8 cellular contexts compared by ENCODE assay signal in the genomic region with DNA sequence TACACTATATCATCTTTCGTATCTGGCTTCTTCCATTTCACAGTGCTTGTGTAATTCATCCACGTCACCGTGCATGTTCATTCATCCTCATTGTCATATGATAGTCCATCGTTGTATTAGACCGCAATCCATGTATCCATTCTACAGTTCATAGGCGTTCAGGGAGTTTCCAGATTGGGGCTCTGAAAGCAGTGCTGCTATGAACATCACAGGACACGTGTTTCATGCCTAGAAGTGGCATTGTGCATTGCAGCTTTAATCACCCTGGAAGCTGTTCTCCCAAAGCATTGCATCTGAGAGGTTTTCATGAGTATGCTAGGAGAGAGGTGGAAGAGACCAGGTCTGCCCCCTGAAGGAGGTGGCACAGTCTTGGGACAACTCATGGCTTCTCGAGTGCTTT. TPM values are rescaled to one million over a fixed set of nuclear protein-coding genes. Genes with fewer than 3 reads are reported as not detected.
"Had no signal": no experiment of that assay in that cellular context is flagged by ENCODE, and none has a peak within 500 bp of the region (broad histone marks: within the 10 kb centered on the region; RNA-seq: fewer than 3 reads in every experiment).

No MANE protein-coding gene starts in this region.

- H3K27ac Mint-ChIP-seq: H9 had no signal

- H3K4me3 Mint-ChIP-seq: H9 had no signal

- H3K27ac ChIP-seq: GM23248 had no signal

- ATAC-seq: K562 had no signal

- H3K9ac ChIP-seq: GM23248 had no signal

- H2AFZ ChIP-seq: GM23248 had no signal

- DNase-seq: GM23248, GOT3, H9, HCEC 1CT, IMR-90, KG1 had no signal

- H3K4me3 ChIP-seq: GM23248, K562 had no signal

RNA-seq across cellular contexts. Expression of a gene that starts 35.3 kb away (rescaled TPM):
- total RNA-seq: GM23248, HT-29, IMR-90 had no signal
- polyA plus RNA-seq: GM23248, IMR-90, K562 had no signal
